In the genomic region with DNA sequence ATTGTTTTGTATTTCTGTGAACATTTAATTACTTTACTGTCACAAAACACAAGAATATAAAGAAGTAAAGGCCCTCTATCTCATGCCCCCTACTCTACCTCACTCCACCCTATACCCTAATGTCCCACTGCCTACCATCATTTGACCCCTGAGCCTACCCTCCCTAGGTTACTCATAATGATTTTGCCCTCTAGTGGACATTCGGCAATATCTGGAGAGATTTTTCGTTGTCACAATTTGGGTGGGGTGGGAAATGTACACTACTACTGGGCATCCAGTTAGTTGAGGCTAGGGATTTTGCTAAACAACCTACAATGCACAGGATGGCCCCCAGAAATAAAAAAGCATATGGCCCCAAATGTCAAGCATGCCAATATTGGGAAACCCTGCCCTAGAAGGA, we compare ENCODE assay signal across 1 cellular context.
TF ChIP-seq lines count a peak whose summit lies in the region.

No MANE protein-coding gene starts in this region.

TF ChIP-seq in WTC11, 78 proteins besides CTCF, POLR2A, EP300 and RAD21:
- TF ChIP-seq TCF7 (CRISPR knock-in tag; IDR thresholded peaks at IDR 0.05; ENCODE audit: low read depth), result no peak
- TF ChIP-seq KAT7 (CRISPR knock-in tag; IDR thresholded peaks at IDR 0.05; ENCODE audit: borderline replicate concordance), result no peak
- no peak for TF ChIP-seq TEAD1 (CRISPR knock-in tag; IDR thresholded peaks at IDR 0.05)
- no peak for TF ChIP-seq SMAD4 (CRISPR knock-in tag; IDR thresholded peaks at IDR 0.05)
- TF ChIP-seq TP53 (CRISPR knock-in tag; IDR thresholded peaks at IDR 0.05), result no peak
